ENCODE assay signal across 18 cellular contexts in genomic region chr4:163196904-163197505, GRCh38.
"Had no signal": no experiment of that assay in that cellular context is flagged by ENCODE, and none has a peak within 500 bp of the region (broad histone marks: within the 10 kb centered on the region; RNA-seq: fewer than 3 reads in every experiment).

No MANE protein-coding gene starts in this region.

- H3K4me1 ChIP-seq: esophagus muscularis mucosa, foreskin keratinocyte, gastroesophageal sphincter, left lung, lower lobe of right lung had no signal

- H3K27ac ChIP-seq: coronary artery, dorsolateral prefrontal cortex, esophagus muscularis mucosa, foreskin keratinocyte, gastroesophageal sphincter, heart left ventricle, hepatocyte, left lung, lower lobe of right lung had no signal

- H3K27me3 ChIP-seq: dorsolateral prefrontal cortex, foreskin keratinocyte, heart left ventricle, hepatocyte, left lung had no signal

- H3K4me1 Mint-ChIP-seq: mesothelial cell of epicardium had no signal

- DNase-seq: dermis blood vessel endothelial cell; dorsolateral prefrontal cortex; effector CD4-positive, alpha-beta T cell; effector memory CD4-positive, alpha-beta T cell; foreskin keratinocyte; heart left ventricle; hypothalamus; left cardiac atrium; left lung; left ventricle myocardium superior; lower lobe of right lung; mesenchymal stem cell; mucosa of descending colon had no signal

- H3K4me3 Mint-ChIP-seq: mesothelial cell of epicardium had no signal

- H3K27ac Mint-ChIP-seq: mesothelial cell of epicardium had no signal

- H3K4me3 ChIP-seq: coronary artery, dorsolateral prefrontal cortex, esophagus muscularis mucosa, gastroesophageal sphincter, heart left ventricle, hepatocyte, left lung, lower lobe of right lung, mucosa of descending colon had no signal

- H3K36me3 ChIP-seq: esophagus muscularis mucosa, gastroesophageal sphincter, heart left ventricle, left lung, lower lobe of right lung had no signal

- H2AFZ ChIP-seq: hepatocyte had no signal

- ATAC-seq: foreskin keratinocyte, gastroesophageal sphincter, heart left ventricle, left cardiac atrium, left lung, left ventricle myocardium superior, lower lobe of right lung, mucosa of descending colon had no signal

- H3K79me2 ChIP-seq: hepatocyte had no signal

- H3K4me2 ChIP-seq: hepatocyte had no signal
